Comparison of ENCODE assay signal across 8 cellular contexts in the genomic region with DNA sequence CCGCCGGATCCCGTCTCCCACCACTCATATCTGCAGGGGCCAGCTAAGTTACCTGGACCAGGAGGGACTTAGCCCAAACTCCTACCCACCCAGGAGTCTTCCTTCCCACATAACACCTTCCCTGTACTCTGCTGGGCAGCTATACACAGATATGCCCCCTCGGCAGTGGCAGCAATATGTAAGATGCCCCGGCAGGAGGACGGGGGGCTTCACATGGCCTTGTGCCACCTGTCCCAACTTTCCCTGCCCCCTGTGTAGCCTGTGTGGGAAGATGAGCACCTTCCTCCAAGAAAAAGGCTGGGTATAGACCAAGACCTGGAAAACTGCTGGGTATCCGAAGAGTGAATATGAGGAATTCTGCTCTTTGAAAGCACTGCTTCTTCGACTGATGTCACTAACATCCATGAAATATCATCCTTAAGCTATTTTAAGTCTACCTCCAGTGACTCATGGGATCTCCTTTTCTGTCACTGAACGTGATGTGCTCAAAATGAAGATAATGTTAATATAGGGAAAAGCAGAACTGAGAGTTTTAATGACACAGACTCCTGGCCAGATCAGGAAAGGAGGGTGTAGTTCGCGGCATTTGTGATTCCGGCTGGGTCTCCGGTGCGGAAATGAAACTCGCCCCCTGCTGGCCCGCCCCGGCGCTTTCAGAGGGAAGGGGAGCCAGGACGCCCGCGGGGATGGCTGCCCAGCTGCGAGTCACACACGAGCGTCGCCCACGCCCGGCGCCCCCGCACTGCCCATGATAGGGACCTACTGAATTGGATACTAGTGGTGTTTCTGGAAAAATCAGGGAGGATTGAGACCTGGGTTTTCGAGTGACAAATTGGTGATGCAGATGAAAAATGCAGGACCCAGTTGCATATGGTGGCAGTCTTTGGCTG.
DNase-seq lines count a peak whose midpoint lies in the region; ATAC-seq and TF ChIP-seq lines count a peak whose summit lies in the region.

No MANE protein-coding gene starts in this region.

- no peaks in the 10 kb centered on the region for H3K4me1 ChIP-seq in endodermal cell (ENCODE audit: control insufficient read depth, insufficient read depth, low read length)

- no peak overlapping the region for H3K9ac ChIP-seq in endodermal cell (ENCODE audit: extremely low read depth, low read length, poor library complexity, severe bottlenecking)

- H3K27me3 Mint-ChIP-seq in endodermal cell (ENCODE audit: insufficient read depth) = peaks cover 5% of the 10 kb centered on the region

- H3K27ac ChIP-seq in endodermal cell (ENCODE audit: low read depth, low read length) = no peak overlapping the region

- peak overlapping the region; percentile 68 for H3K4me3 Mint-ChIP-seq in endodermal cell

- peak; percentile 58 for ATAC-seq in HG02840 (IDR thresholded peaks at IDR 0.05; ENCODE audit: low FRiP score, unreplicated experiment)

- H3K4me3 ChIP-seq in endodermal cell (ENCODE audit: low read length) = peak overlapping the region; percentile 54

- no peaks in the 10 kb centered on the region for H3K9me3 ChIP-seq in endodermal cell (ENCODE audit: control insufficient read depth, low read length)

- TF ChIP-seq CTCF in endodermal cell (conservative IDR thresholded peaks at IDR 0.05) = peak; percentile 91

- H3K27me3 ChIP-seq in endodermal cell (ENCODE audit: control insufficient read depth, insufficient read depth, low read length, poor library complexity, severe bottlenecking) = no peaks in the 10 kb centered on the region

- peak; percentile 69 for DNase-seq in DMS 273 (lab: John Stamatoyannopoulos, UW; ENCODE audit: unreplicated experiment)
- no peak for DNase-seq in DMS 273 treated with DMSO at 0.1 percent for 48 hours (lab: John Stamatoyannopoulos, UW)
- DNase-seq in NCI-H526 treated with DMSO at 0.1 percent for 48 hours (lab: John Stamatoyannopoulos, UW) = peak; percentile 42
- peak; percentile 15 to 32 (median 29) for DNase-seq in activated CD8-positive, alpha-beta memory T cell treated with anti-CD3 and anti-CD28 coated beads for 48 hours (ENCODE audit: low read depth in 2 of 3, low spot score in 2 of 3)
- peak; percentile 89 for DNase-seq in endodermal cell
- DNase-seq in mucosa of gallbladder (ENCODE audit: low spot score) = peak; percentile 64
- peak; percentile 18 to 29 for DNase-seq in stimulated activated CD8-positive, alpha-beta memory T cell treated with anti-CD3 and anti-CD28 coated beads, Interleukin-7, amount 100 ng/mL, for 1 hour (ENCODE audit: low read depth in 2 of 2)

- no peaks in the 10 kb centered on the region for H3K9me3 Mint-ChIP-seq in endodermal cell

- no peaks in the 10 kb centered on the region for H3K36me3 Mint-ChIP-seq in endodermal cell (ENCODE audit: low read depth)

- no peaks in the 10 kb centered on the region for H3K36me3 ChIP-seq in endodermal cell (ENCODE audit: control insufficient read depth, insufficient read depth, low read length)

- no peak overlapping the region for H3K27ac Mint-ChIP-seq in endodermal cell

- 30 to 36% methylated on average over 15 to 30 of the region's 30 CpGs for WGBS in endodermal cell (ENCODE audit: insufficient coverage in 1 of 2, insufficient read length in 1 of 2), 2 experiments

- H3K4me1 Mint-ChIP-seq in endodermal cell = peaks cover 11% of the 10 kb centered on the region
